ENCODE assay signal across 8 cellular contexts in genomic region chr2:130336877-130337734, GRCh38. TPM values are rescaled to one million over a fixed set of nuclear protein-coding genes. Genes with fewer than 3 reads are reported as not detected.
DNase-seq lines count a peak whose midpoint lies in the region; ATAC-seq and TF ChIP-seq lines count a peak whose summit lies in the region.

No MANE protein-coding gene starts in this region.

- H3F3A ChIP-seq in smooth muscle cell (ENCODE audit: low read depth) = peaks cover 6% of the 10 kb centered on the region

- H3K27ac ChIP-seq in caudate nucleus (ENCODE audit: low read depth, low read length) (no peak overlapping the region), smooth muscle cell (ENCODE audit: low read depth) (peak overlapping the region; percentile 76)

- peak overlapping the region; percentile 23 for H3K9ac ChIP-seq in smooth muscle cell (ENCODE audit: low read depth)

- peak overlapping the region; percentile 6 for H3K4me3 Mint-ChIP-seq in T-helper 2 cell treated with Interferon-gamma antibody and Interleukin-4, amounts not matched to agents 5 μg/mL and 100 μg/mL, for 36 hours

- H3K4me1 ChIP-seq in smooth muscle cell (ENCODE audit: low read depth) = peaks cover 14% of the 10 kb centered on the region

- ATAC-seq in GM19452 (IDR thresholded peaks at IDR 0.05; ENCODE audit: unreplicated experiment) (no peak), GM19455 (IDR thresholded peaks at IDR 0.05; ENCODE audit: unreplicated experiment) (no peak)

- H3K36me3 Mint-ChIP-seq in T-helper 2 cell treated with Interferon-gamma antibody and Interleukin-4, amounts not matched to agents 5 μg/mL and 100 μg/mL, for 36 hours (ENCODE audit: low read depth) = peaks cover 22% of the 10 kb centered on the region

- 8% methylated on average over 29 of the region's 29 CpGs for WGBS in smooth muscle cell (ENCODE audit: low lambda C conversion rate)

- DNase-seq in DMS53 (lab: John Stamatoyannopoulos, UW) (peak; percentile 77), NAMALWA (ENCODE audit: low spot score) (peak; percentile 77), caudate nucleus (lab: John Stamatoyannopoulos, UW) (peak in 54 of 61 donors; percentile 7 to 93 (median 68)), iPS-NIHi11 (ENCODE audit: low spot score) (peak; percentile 82), smooth muscle cell (lab: John Stamatoyannopoulos, UW; ENCODE audit: unreplicated experiment) (peak; percentile 80)
- DNase-seq in T-helper 2 cell treated with Interferon-gamma antibody and Interleukin-4, amounts not matched to agents 5 μg/mL and 100 μg/mL, for 36 hours (ENCODE audit: low spot score) = peak; percentile 33

- no peaks in the 10 kb centered on the region for H3K36me3 ChIP-seq in smooth muscle cell (ENCODE audit: low read depth)

- H3K79me2 ChIP-seq in smooth muscle cell (ENCODE audit: low read depth) = no peaks in the 10 kb centered on the region

- peak overlapping the region; percentile 46 for H3K27ac Mint-ChIP-seq in T-helper 2 cell treated with Interferon-gamma antibody and Interleukin-4, amounts not matched to agents 5 μg/mL and 100 μg/mL, for 36 hours

- H3K4me2 ChIP-seq in smooth muscle cell = peak overlapping the region; percentile 85

- TF ChIP-seq CTCF in smooth muscle cell (IDR thresholded peaks at IDR 0.05; ENCODE audit: borderline replicate concordance, insufficient read depth, poor library complexity, severe bottlenecking) = no peak

- H3K4me1 Mint-ChIP-seq in T-helper 2 cell treated with Interferon-gamma antibody and Interleukin-4, amounts not matched to agents 5 μg/mL and 100 μg/mL, for 36 hours (ENCODE audit: low read depth) = peaks cover 20% of the 10 kb centered on the region

- no peaks in the 10 kb centered on the region for H4K20me1 ChIP-seq in smooth muscle cell (ENCODE audit: low read depth)

- no peaks in the 10 kb centered on the region for H3K9me3 Mint-ChIP-seq in T-helper 2 cell treated with Interferon-gamma antibody and Interleukin-4, amounts not matched to agents 5 μg/mL and 100 μg/mL, for 36 hours

- H3K9me3 ChIP-seq in smooth muscle cell (replicated peaks; ENCODE audit: low read depth) = no peaks in the 10 kb centered on the region

- no peaks in the 10 kb centered on the region for H3K27me3 ChIP-seq in smooth muscle cell (ENCODE audit: low read depth)

- peak overlapping the region; percentile 56 for H2AFZ ChIP-seq in smooth muscle cell (ENCODE audit: low read depth)

- H3K27me3 Mint-ChIP-seq in T-helper 2 cell treated with Interferon-gamma antibody and Interleukin-4, amounts not matched to agents 5 μg/mL and 100 μg/mL, for 36 hours (ENCODE audit: low read depth) = peaks cover 11% of the 10 kb centered on the region

- peak overlapping the region; percentile 50 for H3K4me3 ChIP-seq in smooth muscle cell

RNA-seq across cellular contexts. Expression of gene IMP4, which starts 5.6 kb away (rescaled TPM):
- total RNA-seq in smooth muscle cell = 36.4 and 59.3 TPM in 2 replicates
- polyA plus RNA-seq in smooth muscle cell = 74.9 and 75.0 TPM in 2 replicates

RNA-seq across cellular contexts. Expression of gene PTPN18, which starts 18.8 kb away (rescaled TPM):
- total RNA-seq in smooth muscle cell = 4.4 and 13.9 TPM in 2 replicates
- 10.1 and 10.2 TPM in 2 replicates for polyA plus RNA-seq in smooth muscle cell
